Comparison of ENCODE assay signal across 8 cellular contexts in genomic region chr20:56855693-56856092, GRCh38.
"Had no signal": no experiment of that assay in that cellular context is flagged by ENCODE, and none has a peak within 500 bp of the region (broad histone marks: within the 10 kb centered on the region; RNA-seq: fewer than 3 reads in every experiment).

No MANE protein-coding gene starts in this region.

- H3K27ac Mint-ChIP-seq: HFFc6 had no signal

- H3K4me3 Mint-ChIP-seq: HFFc6 had no signal

- H3K27ac ChIP-seq: GM23248 had no signal

- H3K9me3 ChIP-seq: HAP-1 had no signal

- H3K9me3 Mint-ChIP-seq: HFFc6 had no signal

- H2AFZ ChIP-seq: GM23248 had no signal

- H3K36me3 ChIP-seq: HAP-1 had no signal

- H3K4me3 ChIP-seq: GM23248, HAP-1, K562 had no signal

- DNase-seq: GM23248, GOT3, H7, HFFc6, IMR-90 had no signal

- H3K9ac ChIP-seq: GM23248 had no signal

- ATAC-seq: HCT116, K562 had no signal

- H3K4me1 ChIP-seq: HAP-1 had no signal
